In genomic region chr19:3132971-3133792, GRCh38 we compare ENCODE assay signal across 8 cellular contexts. TPM values are rescaled to one million over a fixed set of nuclear protein-coding genes. Genes with fewer than 3 reads are reported as not detected.
DNase-seq lines count a peak whose midpoint lies in the region; ATAC-seq, FAIRE-seq and TF ChIP-seq lines count a peak whose summit lies in the region.

No MANE protein-coding gene starts in this region.

- peak; percentile 92 for FAIRE-seq in GM18507 (lab: Jason Lieb, UNC)

- no peak for TF ChIP-seq CTCF in kidney epithelial cell (IDR thresholded peaks at IDR 0.05; ENCODE audit: insufficient read depth, low read length, poor library complexity, severe bottlenecking)

- H3K4me3 ChIP-seq in kidney epithelial cell (ENCODE audit: low read depth, low read length) = no peak overlapping the region

- no peaks in the 10 kb centered on the region for H3K36me3 ChIP-seq in kidney epithelial cell (ENCODE audit: control insufficient read depth, insufficient read depth, low read length)

- H3K27me3 ChIP-seq in kidney epithelial cell (ENCODE audit: control insufficient read depth, insufficient read depth, low read length) = no peaks in the 10 kb centered on the region

- peak; percentile 61 for ATAC-seq in HG03442 (IDR thresholded peaks at IDR 0.05; ENCODE audit: unreplicated experiment)

- DNase-seq in GM18507 (ENCODE audit: extremely low spot score, insufficient read length, low read depth) = peak; percentile 58
- peak; percentile 87 for DNase-seq in SIG-M5 treated with dmso at 0.1 percent for 504 hours (lab: John Stamatoyannopoulos, UW; ENCODE audit: unreplicated experiment)
- peak; percentile 9 to 49 (median 12) for DNase-seq in activated naive CD4-positive, alpha-beta T cell (lab: John Stamatoyannopoulos, UW)
- DNase-seq in kidney epithelial cell (ENCODE audit: low read depth) = peak; percentile 49
- peak; percentile 63 for DNase-seq in stimulated activated CD8-positive, alpha-beta memory T cell treated with anti-CD3 and anti-CD28 coated beads, Interleukin-12 subunit alpha, Interleukin-12 subunit beta, amount 100 ng/mL, for 24 hours (ENCODE audit: extremely low read depth)
- no peak for DNase-seq in dermis blood vessel endothelial cell
- DNase-seq in HPDE6-E6E7 (ENCODE audit: extremely low spot score) = no peak

RNA-seq across cellular contexts. Expression of gene GNA15, which starts 2.7 kb away (rescaled TPM):
- 1.5 and 2.3 TPM in 2 replicates for total RNA-seq in kidney epithelial cell
- under 0.01 and 0.23 TPM in 2 replicates for total RNA-seq in dermis blood vessel endothelial cell

RNA-seq across cellular contexts. Expression of gene GNA11, which starts 39.0 kb away (rescaled TPM):
- total RNA-seq in kidney epithelial cell = 59.4 and 78.2 TPM in 2 replicates
- total RNA-seq in dermis blood vessel endothelial cell = 80.8 and 87.2 TPM in 2 replicates

RNA-seq across cellular contexts. Expression of gene S1PR4, which starts 45.4 kb away (rescaled TPM):
- total RNA-seq in kidney epithelial cell (not detected in 2 replicates), dermis blood vessel endothelial cell (2.1 and 2.2 TPM in 2 replicates)

RNA-seq across cellular contexts. Expression of gene NCLN, which starts 52.5 kb away (rescaled TPM):
- total RNA-seq in kidney epithelial cell (57.0 and 91.7 TPM in 2 replicates), dermis blood vessel endothelial cell (38.3 and 74.5 TPM in 2 replicates)

Comparison
In these comparisons a context has a peak if more than half of its experiments do, and no peak if none do; other contexts are left out.
1. DNase-seq: peak in GM18507 (single experiment), SIG-M5 treated with dmso at 0.1 percent for 504 hours (single experiment), activated naive CD4-positive, alpha-beta T cell (4 of 4), kidney epithelial cell (single experiment) and stimulated activated CD8-positive, alpha-beta memory T cell treated with anti-CD3 and anti-CD28 coated beads, Interleukin-12 subunit alpha, Interleukin-12 subunit beta, amount 100 ng/mL, for 24 hours (single experiment); none in dermis blood vessel endothelial cell (single experiment) and HPDE6-E6E7 (single experiment).